In genomic region chr21:26171310-26172100, GRCh38 we compare ENCODE assay signal across 8 cellular contexts. TPM values are rescaled to one million over a fixed set of nuclear protein-coding genes. Genes with fewer than 3 reads are reported as not detected.
DNase-seq lines count a peak whose midpoint lies in the region; ATAC-seq, FAIRE-seq and TF ChIP-seq lines count a peak whose summit lies in the region.

No MANE protein-coding gene starts in this region.

- no peaks in the 10 kb centered on the region for H3K9me3 Mint-ChIP-seq in T-helper 2 cell treated with Interferon-gamma antibody and Interleukin-4, amounts not matched to agents 5 μg/mL and 100 μg/mL, for 36 hours

- SMC1A ChIA-PET in GM12878 (lab: Charles Lee; ENCODE audit: uncharacterized antibody, unreplicated experiment): no interaction called here

- intact Hi-C loops in GM12878 (cut with micrococcal nuclease; ENCODE audit: unreplicated experiment) (no loop called here), left lung (cut with DNase I) (no loop called here)

- no peaks in the 10 kb centered on the region for H4K20me1 ChIP-seq in GM12878 (ENCODE audit: control insufficient read depth, insufficient read depth)

- CTCF ChIA-PET in GM12878 (lab: Yijun Ruan, JAX): interaction anchor here (0.6 to 4.3 kb wide), 5 partner anchors 41 to 564 kb away, joined by 3 to 25 read pairs (median 3); no protein-coding TSS in a partner anchor

- peak overlapping the region; percentile 86 for H3K4me3 Mint-ChIP-seq in T-helper 2 cell treated with Interferon-gamma antibody and Interleukin-4, amounts not matched to agents 5 μg/mL and 100 μg/mL, for 36 hours

- in situ Hi-C loops in GM12878 (cut with MboI): loop anchor here (5.0 kb wide), 1 partner anchor 279 kb away; no protein-coding TSS in a partner anchor

- BruUV-seq in GM12878 (replicated peaks; lab: Mats Ljungman, UMichigan): no TSS peak

- H2AFZ ChIP-seq in GM12878 (ENCODE audit: control insufficient read depth, low read depth, low read length): peak overlapping the region; percentile 80

- no peaks in the 10 kb centered on the region for H3K27me3 ChIP-seq in GM12878 (replicated peaks in 1 of 2; ENCODE audit: control insufficient read depth in 2 of 2, insufficient read depth in 2 of 2, low read length in 1 of 2)
- H3K27me3 ChIP-seq in left lung: no peaks in the 10 kb centered on the region
- H3K27me3 ChIP-seq in suprapubic skin: no peaks in the 10 kb centered on the region

- peak overlapping the region; percentile 77 for H3K4me2 ChIP-seq in GM12878 (ENCODE audit: control insufficient read depth, insufficient read depth)

- H3K9me3 ChIP-seq in GM12878 (replicated peaks; ENCODE audit: control insufficient read depth, insufficient read depth, low read length) (no peaks in the 10 kb centered on the region), left lung (no peaks in the 10 kb centered on the region), suprapubic skin (no peaks in the 10 kb centered on the region)

- H3K36me3 ChIP-seq in GM12878 (ENCODE audit: control insufficient read depth in 2 of 2, insufficient read depth in 2 of 2, low read length in 1 of 2) (no peaks in the 10 kb centered on the region), left lung (no peaks in the 10 kb centered on the region), suprapubic skin (no peaks in the 10 kb centered on the region)

- peaks cover 3% of the 10 kb centered on the region for H3K36me3 Mint-ChIP-seq in T-helper 2 cell treated with Interferon-gamma antibody and Interleukin-4, amounts not matched to agents 5 μg/mL and 100 μg/mL, for 36 hours (ENCODE audit: low read depth)

- no peak overlapping the region for H3K27ac Mint-ChIP-seq in T-helper 2 cell treated with Interferon-gamma antibody and Interleukin-4, amounts not matched to agents 5 μg/mL and 100 μg/mL, for 36 hours

- 33% methylated on average over 17 of the region's 17 CpGs for WGBS in GM12878 (ENCODE audit: insufficient coverage, insufficient replicate concordance, low lambda C conversion rate, missing lambda C conversion rate)
- 59% methylated on average over 17 of the region's 17 CpGs for WGBS in suprapubic skin

- TF ChIP-seq CTCF in GM12878 (IDR thresholded peaks at IDR 0.05 in 2 of 3, conservative IDR thresholded peaks at IDR 0.05 in 1 of 3; ENCODE audit: control insufficient read depth in 2 of 3, extremely low read depth in 1 of 3, insufficient read depth in 1 of 3, low read depth in 3 of 3, low read length in 3 of 3) (no peak), left lung (IDR thresholded peaks at IDR 0.05) (no peak), suprapubic skin (IDR thresholded peaks at IDR 0.05) (no peak)

- TF ChIP-seq EP300 in GM12878 (IDR thresholded peaks at IDR 0.05; ENCODE audit: borderline replicate concordance in 1 of 2, control insufficient read depth in 1 of 2, low read depth in 2 of 2, low read length in 2 of 2) (no peak), suprapubic skin (IDR thresholded peaks at IDR 0.05) (no peak)

- no peak for FAIRE-seq in GM12878 (lab: Jason Lieb, UNC)

- TF ChIP-seq POLR2A in GM12878 (IDR thresholded peaks at IDR 0.05; ENCODE audit: low read depth, low read length): no peak
- TF ChIP-seq POLR2A in suprapubic skin (IDR thresholded peaks at IDR 0.05): no peak

- H3K79me2 ChIP-seq in GM12878 (ENCODE audit: control insufficient read depth, insufficient read depth, low read length): peaks cover 29% of the 10 kb centered on the region

- peaks cover 17% of the 10 kb centered on the region for H3K4me1 Mint-ChIP-seq in T-helper 2 cell treated with Interferon-gamma antibody and Interleukin-4, amounts not matched to agents 5 μg/mL and 100 μg/mL, for 36 hours (ENCODE audit: low read depth)

- no peak for DNase-seq in T-helper 2 cell treated with Interferon-gamma antibody and Interleukin-4, amounts not matched to agents 5 μg/mL and 100 μg/mL, for 36 hours (ENCODE audit: low spot score)
- DNase-seq in T-helper 2 cell: no peak
- no peak for DNase-seq in GM12878 (ENCODE audit: low read depth, low spot score)
- no peak for DNase-seq in left lung
- DNase-seq in suprapubic skin (ENCODE audit: low spot score in 2 of 2): no peak
- DNase-seq in SIG-M5 treated with dmso at 0.1 percent for 504 hours (lab: John Stamatoyannopoulos, UW; ENCODE audit: unreplicated experiment): no peak
- DNase-seq in stimulated activated naive CD4-positive, alpha-beta T cell treated with Interleukin-2 at 50 U/mL for 16 hours (lab: John Stamatoyannopoulos, UW): no peak

- H3K4me1 ChIP-seq in GM12878 (ENCODE audit: control insufficient read depth, insufficient read depth, low read length) (no peaks in the 10 kb centered on the region), left lung (peaks cover 6 to 35% of the 10 kb centered on the region in 2 donors), suprapubic skin (peaks cover 37% of the 10 kb centered on the region)

- RAD21 ChIA-PET in GM12878 (lab: Charles Lee; ENCODE audit: unreplicated experiment): interaction anchor here (0.9 to 1.4 kb wide), 2 partner anchors 290 to 563 kb away, joined by 4 read pairs; no protein-coding TSS in a partner anchor

- POLR2A ChIA-PET in GM12878 (lab: Charles Lee): no interaction called here

- no peak overlapping the region for H3K27ac ChIP-seq in GM12878 (ENCODE audit: control insufficient read depth, insufficient read depth)
- H3K27ac ChIP-seq in left lung: peak overlapping the region in 1 of 2 donors; percentile 92
- peak overlapping the region; percentile 89 for H3K27ac ChIP-seq in suprapubic skin

- H3K4me3 ChIP-seq in GM12878: peak overlapping the region; percentile 84; the same call in 1 of the 2 replicates
- peak overlapping the region; percentile 58 to 90 for H3K4me3 ChIP-seq in left lung
- H3K4me3 ChIP-seq in suprapubic skin: peak overlapping the region; percentile 89

- H3K9ac ChIP-seq in GM12878 (ENCODE audit: control insufficient read depth, insufficient read depth, low read length): peak overlapping the region; percentile 48

- TF ChIP-seq RAD21 in GM12878 (IDR thresholded peaks at IDR 0.05; ENCODE audit: insufficient read depth, low read depth, low read length): no peak

- ATAC-seq in GM12878 (no peak), left lung (peak; percentile 9), HG03159 (IDR thresholded peaks at IDR 0.05; ENCODE audit: unreplicated experiment) (no peak)

- H3K27me3 Mint-ChIP-seq in T-helper 2 cell treated with Interferon-gamma antibody and Interleukin-4, amounts not matched to agents 5 μg/mL and 100 μg/mL, for 36 hours (ENCODE audit: low read depth): peaks cover 2% of the 10 kb centered on the region

TF ChIP-seq in GM12878, 131 proteins besides CTCF, POLR2A, EP300 and RAD21 (continues in another document):
- TF ChIP-seq FOXK2 (IDR thresholded peaks at IDR 0.05) (no peak), HCFC1 (IDR thresholded peaks at IDR 0.05; ENCODE audit: low read length) (no peak), HSF1 (IDR thresholded peaks at IDR 0.05; ENCODE audit: low read depth, low read length) (no peak), MAX (IDR thresholded peaks at IDR 0.05; ENCODE audit: low read depth, low read length) (no peak), STAT1 (conservative IDR thresholded peaks at IDR 0.05) (no peak), TBL1XR1 (IDR thresholded peaks at IDR 0.05; ENCODE audit: low read depth, low read length) (no peak), NR2F1 (conservative IDR thresholded peaks at IDR 0.05) (no peak), RELA (IDR thresholded peaks at IDR 0.05; ENCODE audit: borderline replicate concordance, partially characterized antibody) (no peak), CEBPB (IDR thresholded peaks at IDR 0.05; ENCODE audit: borderline replicate concordance in 1 of 2, low read depth in 2 of 2, low read length in 2 of 2) (no peak), SUPT20H (IDR thresholded peaks at IDR 0.05; ENCODE audit: borderline replicate concordance, control insufficient read depth, low read depth, low read length) (no peak), CBFB (IDR thresholded peaks at IDR 0.05; ENCODE audit: low read depth) (no peak), SP1 (IDR thresholded peaks at IDR 0.05; ENCODE audit: low read depth, low read length) (no peak)

RNA-seq across cellular contexts. Expression of gene APP, which starts 0.9 kb away (rescaled TPM):
- total RNA-seq in GM12878 (2013; cell fraction: nucleolus; rRNA removed): 98.9 and 115 TPM in 2 replicates
- 59.3 and 61.3 TPM in 2 replicates for total RNA-seq in GM12878 (2014; rRNA removed)
- 48.8 and 50.7 TPM in 2 replicates for total RNA-seq in GM12878 (2014; rRNA removed; fragmentation: Illumina TruSeq; extraction: Trizol)
- total RNA-seq in GM12878 (2021): 89.1 and 94.9 TPM in 2 replicates
- 41.9 TPM for polyA plus RNA-seq in GM12878 (2011; ENCODE audit: low read depth)
- 48.2 and 62.2 TPM in 2 replicates for polyA plus RNA-seq in GM12878 (2011; rRNA removed)
- 47.1 and 54.7 TPM in 2 replicates for polyA plus RNA-seq in GM12878 (2011; cell fraction: cytosol; rRNA removed)
- polyA plus RNA-seq in GM12878 (2011; cell fraction: nucleus; rRNA removed): 44.0 and 49.0 TPM in 2 replicates
- polyA plus RNA-seq in GM12878 (2012): 64.6 and 66.5 TPM in 2 replicates
- 88.2 and 90.9 TPM in 2 replicates for polyA plus RNA-seq in GM12878 (2014; fragmentation: Illumina TruSeq; extraction: Trizol)
- polyA plus RNA-seq in GM12878 (2014; fragmentation: Nextera tagmentation; extraction: Ambion mirVana): 10 to 100 TPM in 1 of 2 experiments, 1 to 10 TPM in 1; 8.8 to 15.4 TPM
- polyA plus RNA-seq in GM12878 (2014; rRNA removed): 53.2 and 58.8 TPM in 2 replicates
- 10 to 100 TPM; 13.3 to 15.2 TPM for polyA plus RNA-seq in GM12878 (2016; fragmentation: Nextera tagmentation; extraction: Ambion mirVana)
- polyA minus RNA-seq in GM12878 (2011; rRNA and poly(A)+ RNA removed): 88.4 and 109 TPM in 2 replicates
- 21.0 and 29.1 TPM in 2 replicates for polyA minus RNA-seq in GM12878 (2011; cell fraction: cytosol; rRNA and poly(A)+ RNA removed)
- 44.5 and 76.0 TPM in 2 replicates for polyA minus RNA-seq in GM12878 (2011; cell fraction: nucleus; rRNA and poly(A)+ RNA removed)
- total RNA-seq in left lung: 100 to 1,000 TPM; 373 to 521 TPM
- 100 to 1,000 TPM; 234 to 376 (median 343) TPM for total RNA-seq in suprapubic skin
